ENCODE assay signal across 22 cellular contexts in genomic region chr21:36511484-36512227, GRCh38. TPM values are rescaled to one million over a fixed set of nuclear protein-coding genes. Genes with fewer than 3 reads are reported as not detected.
DNase-seq lines count a peak whose midpoint lies in the region; ATAC-seq and TF ChIP-seq lines count a peak whose summit lies in the region.
"Had no signal": no experiment of that assay in that cellular context is flagged by ENCODE, and none has a peak within 500 bp of the region (broad histone marks: within the 10 kb centered on the region; RNA-seq: fewer than 3 reads in every experiment).

No MANE protein-coding gene starts in this region.

- no peak overlapping the region for H3K4me3 ChIP-seq in breast epithelium
- peak overlapping the region; percentile 43 for H3K4me3 ChIP-seq in Loucy (ENCODE audit: low read length, poor library complexity, severe bottlenecking)
- no peak overlapping the region for H3K4me3 ChIP-seq in endodermal cell (ENCODE audit: low read length)
- no peak overlapping the region for H3K4me3 ChIP-seq in trophoblast cell (ENCODE audit: low read depth, low read length)
- H3K4me3 ChIP-seq: gastrocnemius medialis, spleen, suprapubic skin had no signal

- H4K91ac ChIP-seq in trophoblast cell (ENCODE audit: low read depth, low read length) = no peak overlapping the region

- no peaks in the 10 kb centered on the region for H3K79me2 ChIP-seq in Loucy (ENCODE audit: insufficient read depth, low read length)
- no peaks in the 10 kb centered on the region for H3K79me2 ChIP-seq in trophoblast cell (ENCODE audit: control insufficient read depth, insufficient read depth, low read length, poor library complexity)

- no peak overlapping the region for H3K18ac ChIP-seq in trophoblast cell (ENCODE audit: low read length)

- H2BK12ac ChIP-seq in trophoblast cell (ENCODE audit: low read length) = no peak overlapping the region

- no peak overlapping the region for H3K23ac ChIP-seq in trophoblast cell (ENCODE audit: low read length)

- intact Hi-C loops in breast epithelium (cut with DNase I; ENCODE audit: low total_unique reads) (no loop called here), MCF 10A (cut with micrococcal nuclease) (no loop called here)

- H3K9ac ChIP-seq in Loucy (ENCODE audit: low read depth, low read length, poor library complexity, severe bottlenecking) = peak overlapping the region; percentile 39
- no peak overlapping the region for H3K9ac ChIP-seq in endodermal cell (ENCODE audit: extremely low read depth, low read length, poor library complexity, severe bottlenecking)
- H3K9ac ChIP-seq in trophoblast cell (ENCODE audit: low read length) = no peak overlapping the region

- DNase-seq in breast epithelium (ENCODE audit: low spot score in 2 of 2) (no peak), MCF 10A (ENCODE audit: unreplicated experiment) (no peak), type B pancreatic cell (ENCODE audit: extremely low spot score, unreplicated experiment) (no peak), foreskin melanocyte (no peak), endodermal cell (no peak), trophoblast cell (no peak)
- DNase-seq: activated CD4-positive, alpha-beta T cell treated with anti-CD3 and anti-CD28 coated beads, Interleukin-2, amount 50 U/mL, for 1 hour; activated naive CD4-positive, alpha-beta T cell; aorta; CD4-positive, alpha-beta T cell; gastrocnemius medialis; left colon; NCI-H1417 treated with DMSO at 0.1 percent for 48 hours; NCI-H2171 treated with DMSO at 0.1 percent for 48 hours; spleen; SW 1271 had no signal

- H3K4me1 ChIP-seq in breast epithelium (peaks cover 0 to 19% of the 10 kb centered on the region in 2 donors), Loucy (ENCODE audit: insufficient read depth, low read length, poor library complexity, severe bottlenecking) (peaks cover 56% of the 10 kb centered on the region), endodermal cell (ENCODE audit: control insufficient read depth, insufficient read depth, low read length) (no peaks in the 10 kb centered on the region), trophoblast cell (ENCODE audit: control insufficient read depth in 1 of 2, insufficient read depth in 2 of 2, low read length in 2 of 2) (peaks cover 20 to 21% of the 10 kb centered on the region in 2 experiments)
- H3K4me1 ChIP-seq: gastrocnemius medialis, spleen had no signal

- H3K4me3 Mint-ChIP-seq in MCF 10A (ENCODE audit: unreplicated experiment) (no peak overlapping the region), type B pancreatic cell (peak overlapping the region; percentile 10), endodermal cell (no peak overlapping the region)
- H3K4me3 Mint-ChIP-seq: CD4-positive, alpha-beta T cell had no signal

- H3K4me1 Mint-ChIP-seq in MCF 10A (ENCODE audit: insufficient read depth, unreplicated experiment) = no peaks in the 10 kb centered on the region
- H3K4me1 Mint-ChIP-seq in type B pancreatic cell (ENCODE audit: unreplicated experiment) = peaks cover 21% of the 10 kb centered on the region
- no peaks in the 10 kb centered on the region for H3K4me1 Mint-ChIP-seq in endodermal cell

- H3K9me3 Mint-ChIP-seq in MCF 10A (ENCODE audit: unreplicated experiment) (no peaks in the 10 kb centered on the region), type B pancreatic cell (peaks cover 6% of the 10 kb centered on the region), endodermal cell (peaks cover 3% of the 10 kb centered on the region)
- H3K9me3 Mint-ChIP-seq: CD4-positive, alpha-beta T cell had no signal

- H4K8ac ChIP-seq in trophoblast cell (ENCODE audit: low read depth, low read length) = no peak overlapping the region

- H3K27ac Mint-ChIP-seq in MCF 10A (ENCODE audit: low read depth, unreplicated experiment) (no peak overlapping the region), type B pancreatic cell (no peak overlapping the region), endodermal cell (no peak overlapping the region)
- H3K27ac Mint-ChIP-seq: CD4-positive, alpha-beta T cell had no signal

- WGBS in endodermal cell (ENCODE audit: insufficient coverage in 1 of 2, insufficient read length in 1 of 2), 2 experiments = 92% methylated on average over 5 of the region's 5 CpGs
- no CpG with 5 or more reads among the region's 5 CpGs for WGBS in trophoblast cell (ENCODE audit: extremely low coverage, insufficient coverage, insufficient read length)

- TF ChIP-seq CTCF in breast epithelium (IDR thresholded peaks at IDR 0.05) (no peak), MCF 10A (IDR thresholded peaks at IDR 0.05; ENCODE audit: unreplicated experiment) (no peak), Loucy (conservative IDR thresholded peaks at IDR 0.05; ENCODE audit: low read length) (no peak), type B pancreatic cell (conservative IDR thresholded peaks at IDR 0.05) (no peak), endodermal cell (conservative IDR thresholded peaks at IDR 0.05) (no peak)

- H3K9me2 ChIP-seq in Loucy (replicated peaks; ENCODE audit: low read depth, low read length) = no peaks in the 10 kb centered on the region

- peaks cover 7% of the 10 kb centered on the region for H3K79me1 ChIP-seq in trophoblast cell (ENCODE audit: low read length)

- H3K14ac ChIP-seq in trophoblast cell (ENCODE audit: low read length) = no peak overlapping the region

- CTCF ChIA-PET in MCF 10A (lab: Yijun Ruan, JAX) = interaction anchor here (0.6 to 0.9 kb wide), 2 partner anchors 90 to 343 kb away, joined by 3 to 6 read pairs; no protein-coding TSS in a partner anchor

- ATAC-seq in esophagus mucosa = peak; percentile 21
- ATAC-seq: gastrocnemius medialis, left colon had no signal

- no peak overlapping the region for H3K4ac ChIP-seq in trophoblast cell (ENCODE audit: low read depth, low read length)

- no peak overlapping the region for H4K12ac ChIP-seq in trophoblast cell (ENCODE audit: low read depth, low read length)

- H3K27me3 Mint-ChIP-seq in MCF 10A (ENCODE audit: insufficient read depth, unreplicated experiment) (no peaks in the 10 kb centered on the region), type B pancreatic cell (peaks cover 11% of the 10 kb centered on the region), endodermal cell (ENCODE audit: insufficient read depth) (no peaks in the 10 kb centered on the region)

- no peaks in the 10 kb centered on the region for H3K36me3 Mint-ChIP-seq in MCF 10A (ENCODE audit: insufficient read depth, unreplicated experiment)
- no peaks in the 10 kb centered on the region for H3K36me3 Mint-ChIP-seq in type B pancreatic cell
- H3K36me3 Mint-ChIP-seq in endodermal cell (ENCODE audit: low read depth) = no peaks in the 10 kb centered on the region

- H2AK5ac ChIP-seq in trophoblast cell (ENCODE audit: low read length) = no peak overlapping the region

- H2AFZ ChIP-seq in Loucy (ENCODE audit: low read length) = no peak overlapping the region
- no peak overlapping the region for H2AFZ ChIP-seq in trophoblast cell (ENCODE audit: insufficient read depth, low read length, poor library complexity)

- no peaks in the 10 kb centered on the region for H3K27me3 ChIP-seq in breast epithelium
- no peaks in the 10 kb centered on the region for H3K27me3 ChIP-seq in Loucy (ENCODE audit: insufficient read depth, low read length, poor library complexity, severe bottlenecking)
- H3K27me3 ChIP-seq in endodermal cell (ENCODE audit: control insufficient read depth, insufficient read depth, low read length, poor library complexity, severe bottlenecking) = no peaks in the 10 kb centered on the region
- no peaks in the 10 kb centered on the region for H3K27me3 ChIP-seq in trophoblast cell (ENCODE audit: insufficient read depth, low read length)
- H3K27me3 ChIP-seq: gastrocnemius medialis had no signal

- H2BK5ac ChIP-seq in trophoblast cell (ENCODE audit: low read depth, low read length, poor library complexity) = no peak overlapping the region

- H3K4me2 ChIP-seq in Loucy (ENCODE audit: low read depth, low read length, poor library complexity, severe bottlenecking) (peak overlapping the region; percentile 60), trophoblast cell (ENCODE audit: low read length) (no peak overlapping the region)

- no peak for TF ChIP-seq POLR2A in breast epithelium (IDR thresholded peaks at IDR 0.05)

- H2BK120ac ChIP-seq in trophoblast cell (ENCODE audit: insufficient read depth, low read length, poor library complexity) = no peak overlapping the region

- POLR2A ChIA-PET in MCF 10A (lab: Yijun Ruan, JAX) = no interaction called here

- H3K27ac ChIP-seq in breast epithelium = peak overlapping the region; percentile 88 to 90
- H3K27ac ChIP-seq in endodermal cell (ENCODE audit: low read depth, low read length) = no peak overlapping the region
- H3K27ac ChIP-seq in trophoblast cell (ENCODE audit: low read depth, low read length) = no peak overlapping the region
- H3K27ac ChIP-seq: gastrocnemius medialis, spleen, suprapubic skin had no signal

- H3K36me3 ChIP-seq in breast epithelium (no peaks in the 10 kb centered on the region), Loucy (ENCODE audit: insufficient read depth, low read length) (no peaks in the 10 kb centered on the region), endodermal cell (ENCODE audit: control insufficient read depth, insufficient read depth, low read length) (no peaks in the 10 kb centered on the region), trophoblast cell (ENCODE audit: control insufficient read depth in 1 of 2, insufficient read depth in 2 of 2, low read length in 2 of 2) (no peaks in the 10 kb centered on the region)
- H3K36me3 ChIP-seq: gastrocnemius medialis, spleen, suprapubic skin had no signal

- H4K20me1 ChIP-seq in Loucy (ENCODE audit: insufficient read depth, low read length, poor library complexity, severe bottlenecking) = no peaks in the 10 kb centered on the region

- BruUV-seq in MCF 10A (replicated peaks; lab: Mats Ljungman, UMichigan) = no TSS peak

- no peaks in the 10 kb centered on the region for H3K9me3 ChIP-seq in breast epithelium
- H3K9me3 ChIP-seq in Loucy (ENCODE audit: insufficient read depth, low read depth, low read length) = no peaks in the 10 kb centered on the region
- no peaks in the 10 kb centered on the region for H3K9me3 ChIP-seq in endodermal cell (ENCODE audit: control insufficient read depth, low read length)
- H3K9me3 ChIP-seq in trophoblast cell (ENCODE audit: insufficient read depth, low read depth, low read length) = no peaks in the 10 kb centered on the region
- H3K9me3 ChIP-seq: gastrocnemius medialis, spleen, suprapubic skin had no signal

- peaks cover 9% of the 10 kb centered on the region; the same call in 1 of the 2 replicates for H3F3A ChIP-seq in Loucy (ENCODE audit: low read depth)

RNA-seq across cellular contexts. Expression of gene CLDN14, which starts 31.7 kb away (rescaled TPM):
- total RNA-seq in breast epithelium = not detected
- not detected in 2 replicates for total RNA-seq in MCF 10A (2022)
- not detected for total RNA-seq in esophagus mucosa
- not detected in 2 replicates for total RNA-seq in type B pancreatic cell (ENCODE audit: low replicate concordance)
- total RNA-seq in endodermal cell = not detected
- not detected for polyA plus RNA-seq in endodermal cell (2013, experiment 1 of 2)
- polyA plus RNA-seq in endodermal cell (2013, experiment 2 of 2) = not detected
- polyA plus RNA-seq in trophoblast cell (2013) = 0.06 and 0.10 TPM in 2 replicates
- total RNA-seq: A172; CD4-positive, alpha-beta T cell; chondrocyte had no signal
- polyA plus RNA-seq: neural cell had no signal

Comparison
In these comparisons a context has a peak if more than half of its experiments do, and no peak if none do; other contexts are left out.
1. H3K27ac ChIP-seq: peak in breast epithelium (2 of 2); none in endodermal cell (single experiment) and trophoblast cell (single experiment).